Comparison of ENCODE assay signal across 8 cellular contexts in genomic region chr20:62301773-62302340, GRCh38. TPM values are rescaled to one million over a fixed set of nuclear protein-coding genes. Genes with fewer than 3 reads are reported as not detected.
DNase-seq lines count a peak whose midpoint lies in the region; ATAC-seq and TF ChIP-seq lines count a peak whose summit lies in the region.

No MANE protein-coding gene starts in this region.

- POLR2A ChIA-PET in AG04449 (lab: Yijun Ruan, JAX) = no interaction called here

- H3K4me1 Mint-ChIP-seq in chondrocyte (ENCODE audit: low read depth) = peaks cover 32% of the 10 kb centered on the region

- TF ChIP-seq CTCF in AG04449 (IDR thresholded peaks at IDR 0.05; ENCODE audit: insufficient read depth, low read length, missing control alignments) (peak; percentile 91), chondrocyte (IDR thresholded peaks at IDR 0.05) (peak; percentile 84)

- peak overlapping the region; percentile 84 for H3K4me3 Mint-ChIP-seq in chondrocyte (ENCODE audit: unreplicated experiment)

- H3K9me3 Mint-ChIP-seq in chondrocyte (ENCODE audit: low read depth) = no peaks in the 10 kb centered on the region

- H3K27me3 Mint-ChIP-seq in chondrocyte (ENCODE audit: low read depth) = no peaks in the 10 kb centered on the region

- ATAC-seq in GM19023 (IDR thresholded peaks at IDR 0.05; ENCODE audit: unreplicated experiment) (peak; percentile 34), HG03378 (IDR thresholded peaks at IDR 0.05; ENCODE audit: unreplicated experiment) (peak; percentile 51)

- H3K36me3 Mint-ChIP-seq in chondrocyte (ENCODE audit: low read depth) = peaks cover 6% of the 10 kb centered on the region

- CTCF ChIA-PET in AG04449 (lab: Yijun Ruan, JAX) = interaction anchor here (0.6 to 5.9 kb wide), 16 partner anchors 8 to 490 kb away, joined by 3 to 115 read pairs (median 6); partner anchors contain the start of genes LAMA5 and RPS21

- H3K4me3 ChIP-seq in AG04449 (ENCODE audit: low read depth, low read length) = peak overlapping the region; percentile 77

- peak overlapping the region; percentile 98 for H3K27ac Mint-ChIP-seq in chondrocyte (ENCODE audit: unreplicated experiment)

- DNase-seq in AG04449 (ENCODE audit: low read depth, low spot score) (peak; percentile 63), NCI-H510A (lab: John Stamatoyannopoulos, UW) (peak; percentile 89), chondrocyte (ENCODE audit: low spot score) (peak; percentile 97), kidney tubule cell (ENCODE audit: low spot score) (peak; percentile 95)
- DNase-seq in activated CD4-positive, alpha-beta T cell treated with anti-CD3 and anti-CD28 coated beads for 24 hours (ENCODE audit: low read depth in 2 of 2) = peak; percentile 83
- DNase-seq in stimulated activated CD4-positive, alpha-beta T cell treated with anti-CD3 and anti-CD28 coated beads, Interleukin-15, amount 100 ng/mL, for 48 hours (ENCODE audit: low read depth in 2 of 2) = peak; percentile 87 to 89

RNA-seq across cellular contexts. Expression of gene ADRM1, which starts 0.9 kb away (rescaled TPM):
- 83.0 to 94.7 TPM (median 87.2 TPM) in 3 replicates for total RNA-seq in chondrocyte

Comparison
In these comparisons a context has a peak if more than half of its experiments do, and no peak if none do; other contexts are left out.
1. Peak in every context shown above with its lines: DNase-seq, ATAC-seq and H3K4me3 ChIP-seq.